Comparison of ENCODE assay signal across 27 cellular contexts in the genomic region with DNA sequence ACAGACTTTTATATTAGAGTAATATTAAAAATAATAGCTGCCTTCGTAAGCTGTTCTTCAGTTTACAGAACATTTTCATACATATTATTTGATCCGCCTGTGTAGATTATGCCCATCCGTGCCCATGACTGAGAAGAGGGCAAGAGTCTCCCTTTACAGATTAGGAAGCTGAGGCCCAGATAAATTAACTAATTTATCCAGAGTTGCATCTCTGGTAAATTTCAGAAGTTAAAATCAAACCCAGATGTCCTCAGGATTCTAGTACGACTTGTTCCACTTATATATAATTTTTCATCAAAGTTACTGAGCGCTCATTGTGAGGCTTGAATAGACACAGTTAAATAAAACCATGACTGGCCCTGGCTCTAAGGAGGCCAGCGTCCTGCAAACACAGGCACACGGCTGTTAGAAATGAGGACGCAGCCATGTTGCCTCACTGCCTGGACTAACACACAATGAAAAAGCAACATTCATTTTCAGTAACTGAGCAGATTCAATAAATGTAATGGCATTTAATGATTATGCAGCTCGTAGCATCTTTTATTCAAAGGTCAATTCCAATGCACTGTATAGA.
"Had no signal": no experiment of that assay in that cellular context is flagged by ENCODE, and none has a peak within 500 bp of the region (broad histone marks: within the 10 kb centered on the region; RNA-seq: fewer than 3 reads in every experiment).

No MANE protein-coding gene starts in this region.

- ATAC-seq: PC-3, T-cell had no signal

- DNase-seq: Kasumi-1; MG63; NCI-H1048; NCI-H1092 treated with DMSO at 0.1 percent for 48 hours; NCI-H1436; NCI-H1694; NCI-H187; NCI-H1930; NCI-H2029 treated with DMSO at 0.1 percent for 48 hours; NCI-H2081 treated with DMSO at 0.1 percent for 48 hours; NCI-H2107; NCI-H2171; NCI-H226; NCI-H446 treated with DMSO at 0.1 percent for 48 hours; NCI-H510A; NCI-H526; NCI-H69; NCI-H748 treated with DMSO at 0.1 percent for 48 hours; NCI-H82; NK-92 treated with Interleukin-12 subunit alpha and Interleukin-12 subunit beta, amount 100 ng/mL, for 24 hours; OCI-M1; PC-3; Peyer's patch; Right ventricle myocardium superior; RPMI8226; SHP77 treated with DMSO at 0.1 percent for 48 hours; T-cell had no signal
